10 cellular contexts compared by ENCODE assay signal in genomic region chr6:121319112-121319553, GRCh38. TPM values are rescaled to one million over a fixed set of nuclear protein-coding genes. Genes with fewer than 3 reads are reported as not detected.
DNase-seq lines count a peak whose midpoint lies in the region; ATAC-seq and TF ChIP-seq lines count a peak whose summit lies in the region.
"Had no signal": no experiment of that assay in that cellular context is flagged by ENCODE, and none has a peak within 500 bp of the region (broad histone marks: within the 10 kb centered on the region; RNA-seq: fewer than 3 reads in every experiment).

No MANE protein-coding gene starts in this region.

- peak overlapping the region; percentile 55 for H3K4me3 Mint-ChIP-seq in progenitor cell of endocrine pancreas (ENCODE audit: low read depth)

- H3K4me1 Mint-ChIP-seq in progenitor cell of endocrine pancreas (ENCODE audit: low read depth): peaks cover 3% of the 10 kb centered on the region

- no peak for ATAC-seq in HG03175 (IDR thresholded peaks at IDR 0.05; ENCODE audit: unreplicated experiment)
- no peak for ATAC-seq in HG02610 (IDR thresholded peaks at IDR 0.05; ENCODE audit: unreplicated experiment)

- H3K9me3 Mint-ChIP-seq in progenitor cell of endocrine pancreas (ENCODE audit: low read depth): no peaks in the 10 kb centered on the region

- DNase-seq in GM12864 (ENCODE audit: low read depth): no peak
- peak; percentile 81 for DNase-seq in OCI-M1 (lab: John Stamatoyannopoulos, UW)
- peak; percentile 12 to 45 for DNase-seq in foreskin fibroblast
- DNase-seq in progenitor cell of endocrine pancreas (ENCODE audit: low spot score, unreplicated experiment): no peak
- no peak for DNase-seq in DMS53 (lab: John Stamatoyannopoulos, UW)
- DNase-seq in stimulated activated CD4-positive, alpha-beta T cell treated with anti-CD3 and anti-CD28 coated beads, Interleukin-2, amount 100 ng/mL, for 48 hours: no peak
- DNase-seq: cortex of kidney, SJCRH30 had no signal

- peaks cover 4% of the 10 kb centered on the region for H3K36me3 Mint-ChIP-seq in progenitor cell of endocrine pancreas (ENCODE audit: insufficient read depth)

- H3K4me3 ChIP-seq in GM12864 (ENCODE audit: low read depth, low read length) (no peak overlapping the region), foreskin fibroblast (ENCODE audit: low read depth in 1 of 2, low read length in 2 of 2) (peak overlapping the region; percentile 5 to 34)
- H3K4me3 ChIP-seq: SJCRH30 had no signal

- H3K27ac Mint-ChIP-seq in progenitor cell of endocrine pancreas: no peak overlapping the region

- H3K27me3 Mint-ChIP-seq in progenitor cell of endocrine pancreas: no peaks in the 10 kb centered on the region

- TF ChIP-seq CTCF in GM12864 (IDR thresholded peaks at IDR 0.05; ENCODE audit: low read depth, low read length, missing control alignments): peak; percentile 15
- TF ChIP-seq CTCF in foreskin fibroblast (IDR thresholded peaks at IDR 0.05; ENCODE audit: low read depth, low read length): peak; percentile 45
- TF ChIP-seq CTCF in progenitor cell of endocrine pancreas (IDR thresholded peaks at IDR 0.05; ENCODE audit: unreplicated experiment): peak; percentile 75

RNA-seq across cellular contexts. Expression of gene TBC1D32, which starts 15.1 kb away (rescaled TPM):
- total RNA-seq in progenitor cell of endocrine pancreas: 13.6 and 15.4 TPM in 2 replicates

Comparison
In these comparisons a context has a peak if more than half of its experiments do, and no peak if none do; other contexts are left out.
1. DNase-seq: peak in OCI-M1 (single experiment) and foreskin fibroblast (2 of 2); none in GM12864 (single experiment), progenitor cell of endocrine pancreas (single experiment), DMS53 (single experiment) and stimulated activated CD4-positive, alpha-beta T cell treated with anti-CD3 and anti-CD28 coated beads, Interleukin-2, amount 100 ng/mL, for 48 hours (0 of 2).
2. CTCF ChIP-seq: peak in every context shown above with its lines; median percentile 75 in progenitor cell of endocrine pancreas; 45 in foreskin fibroblast; 15 in GM12864.